Comparison of ENCODE assay signal across 1 cellular context in the genomic region with DNA sequence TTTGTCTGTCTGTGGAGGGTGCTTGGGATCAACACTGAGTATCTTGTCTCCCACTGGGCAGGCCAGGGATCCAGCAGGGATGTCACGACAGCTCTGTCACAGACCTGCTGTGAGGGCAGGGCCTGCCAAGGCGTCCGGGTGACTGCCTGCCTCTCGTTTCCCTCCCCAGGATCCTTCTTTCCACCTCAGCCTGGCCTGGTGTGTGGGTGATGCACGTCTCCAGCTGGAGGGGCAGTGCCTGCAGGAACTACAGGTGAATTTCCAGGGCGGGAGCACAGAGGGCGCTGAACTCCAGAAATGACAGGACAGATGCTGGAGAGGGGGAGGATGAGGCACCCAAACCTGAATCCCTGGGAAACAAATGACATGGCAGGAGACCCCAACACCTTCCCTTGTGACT.
TF ChIP-seq lines count a peak whose summit lies in the region.

No MANE protein-coding gene starts in this region.

TF ChIP-seq in liver, 16 proteins besides CTCF, POLR2A, EP300 and RAD21 (continued from another document):
- TF ChIP-seq REST (IDR thresholded peaks at IDR 0.05) (no peak), NR2F2 (IDR thresholded peaks at IDR 0.05) (no peak)
